In the genomic region with DNA sequence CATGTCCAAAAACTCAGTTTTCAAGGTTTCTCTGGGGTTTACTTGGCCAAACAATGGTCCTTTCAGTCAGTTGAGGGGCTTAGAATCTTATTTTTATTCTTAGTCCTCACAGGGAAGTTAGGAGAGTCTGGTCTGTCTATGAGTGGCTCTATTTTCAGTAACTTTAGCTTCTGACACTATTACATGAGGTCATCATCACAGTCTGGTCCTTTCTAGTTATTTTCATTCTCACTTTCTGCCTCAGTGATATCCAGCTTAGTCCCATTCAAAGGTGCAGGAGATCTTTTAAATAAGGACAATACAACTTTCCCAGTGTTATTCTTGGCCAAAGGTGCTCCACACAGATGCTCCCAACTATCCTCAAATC, we compare ENCODE assay signal across 19 cellular contexts. TPM values are rescaled to one million over a fixed set of nuclear protein-coding genes. Genes with fewer than 3 reads are reported as not detected.
DNase-seq lines count a peak whose midpoint lies in the region; ATAC-seq and TF ChIP-seq lines count a peak whose summit lies in the region.
"Had no signal": no experiment of that assay in that cellular context is flagged by ENCODE, and none has a peak within 500 bp of the region (broad histone marks: within the 10 kb centered on the region; RNA-seq: fewer than 3 reads in every experiment).

No MANE protein-coding gene starts in this region.

- no peak overlapping the region for H3K4me3 ChIP-seq in Loucy (ENCODE audit: low read length, poor library complexity, severe bottlenecking)
- no peak overlapping the region for H3K4me3 ChIP-seq in stomach
- H3K4me3 ChIP-seq: hepatocyte, psoas muscle, uterus had no signal

- intact Hi-C loops in stomach (cut with DNase I; ENCODE audit: low total_unique reads) = no loop called here

- H3K9ac ChIP-seq in Loucy (ENCODE audit: low read depth, low read length, poor library complexity, severe bottlenecking) = no peak overlapping the region

- no peak for TF ChIP-seq POLR2A in stomach (IDR thresholded peaks at IDR 0.05)

- no peaks in the 10 kb centered on the region for H3K27me3 ChIP-seq in Loucy (ENCODE audit: insufficient read depth, low read length, poor library complexity, severe bottlenecking)
- no peaks in the 10 kb centered on the region for H3K27me3 ChIP-seq in stomach
- H3K27me3 ChIP-seq: hepatocyte, uterus had no signal

- H3K9me2 ChIP-seq in Loucy (replicated peaks; ENCODE audit: low read depth, low read length) = no peaks in the 10 kb centered on the region

- peaks cover 5% of the 10 kb centered on the region for H3K9me3 Mint-ChIP-seq in type B pancreatic cell
- H3K9me3 Mint-ChIP-seq: endodermal cell had no signal

- H3K4me1 Mint-ChIP-seq in type B pancreatic cell (ENCODE audit: unreplicated experiment) = no peaks in the 10 kb centered on the region
- H3K4me1 Mint-ChIP-seq: CD4-positive, CD25-positive, alpha-beta regulatory T cell; endodermal cell had no signal

- DNase-seq in NCI-H2227 treated with DMSO at 0.1 percent for 48 hours (lab: John Stamatoyannopoulos, UW) (no peak), type B pancreatic cell (ENCODE audit: extremely low spot score, unreplicated experiment) (no peak), stomach (no peak)
- DNase-seq: activated CD8-positive, alpha-beta memory T cell treated with anti-CD3 and anti-CD28 coated beads, Interleukin-2, amount 10 ng/mL, durations not matched to agents 7 days and 5 days; amygdala; CD4-positive, CD25-positive, alpha-beta regulatory T cell; endodermal cell; mesenchymal stem cell; NCI-H1105; NK-92 treated with Interleukin-12 subunit alpha and Interleukin-12 subunit beta, amount 100 ng/mL, for 24 hours; psoas muscle; uterus had no signal

- H3K9me3 ChIP-seq in Loucy (ENCODE audit: insufficient read depth, low read depth, low read length) (no peaks in the 10 kb centered on the region), stomach (no peaks in the 10 kb centered on the region)
- H3K9me3 ChIP-seq: psoas muscle, uterus had no signal

- TF ChIP-seq CTCF in Loucy (conservative IDR thresholded peaks at IDR 0.05; ENCODE audit: low read length) (no peak), type B pancreatic cell (conservative IDR thresholded peaks at IDR 0.05) (no peak), stomach (IDR thresholded peaks at IDR 0.05) (no peak)

- H3K27me3 Mint-ChIP-seq in type B pancreatic cell = no peaks in the 10 kb centered on the region

- no peak overlapping the region for H3K4me3 Mint-ChIP-seq in type B pancreatic cell
- H3K4me3 Mint-ChIP-seq: activated CD8-positive, alpha-beta memory T cell treated with anti-CD3 and anti-CD28 coated beads, Interleukin-2, amount 10 ng/mL, durations not matched to agents 7 days and 5 days; CD4-positive, CD25-positive, alpha-beta regulatory T cell; endodermal cell had no signal

- no peaks in the 10 kb centered on the region for H3K79me2 ChIP-seq in Loucy (ENCODE audit: insufficient read depth, low read length)
- H3K79me2 ChIP-seq: hepatocyte had no signal

- H3K4me2 ChIP-seq in Loucy (ENCODE audit: low read depth, low read length, poor library complexity, severe bottlenecking) = peak overlapping the region; percentile 20
- H3K4me2 ChIP-seq: hepatocyte had no signal

- no peaks in the 10 kb centered on the region for H4K20me1 ChIP-seq in Loucy (ENCODE audit: insufficient read depth, low read length, poor library complexity, severe bottlenecking)

- H3K36me3 Mint-ChIP-seq in type B pancreatic cell = no peaks in the 10 kb centered on the region
- H3K36me3 Mint-ChIP-seq: activated CD8-positive, alpha-beta memory T cell treated with anti-CD3 and anti-CD28 coated beads, Interleukin-2, amount 10 ng/mL, durations not matched to agents 7 days and 5 days; CD4-positive, CD25-positive, alpha-beta regulatory T cell had no signal

- H3F3A ChIP-seq in Loucy (ENCODE audit: low read depth) = no peaks in the 10 kb centered on the region

- H3K4me1 ChIP-seq in Loucy (ENCODE audit: insufficient read depth, low read length, poor library complexity, severe bottlenecking) (no peaks in the 10 kb centered on the region), stomach (peaks cover 0 to under 1% (median 0%) of the 10 kb centered on the region in 4 donors)
- H3K4me1 ChIP-seq: uterus had no signal

- peak overlapping the region; percentile 42; the same call in 1 of the 2 replicates for H2AFZ ChIP-seq in Loucy (ENCODE audit: low read length)
- H2AFZ ChIP-seq: hepatocyte had no signal

- no peak overlapping the region for H3K27ac Mint-ChIP-seq in type B pancreatic cell
- H3K27ac Mint-ChIP-seq: activated CD8-positive, alpha-beta memory T cell treated with anti-CD3 and anti-CD28 coated beads, Interleukin-2, amount 10 ng/mL, durations not matched to agents 7 days and 5 days; CD4-positive, CD25-positive, alpha-beta regulatory T cell; endodermal cell had no signal

- H3K27ac ChIP-seq in stomach = no peak overlapping the region
- H3K27ac ChIP-seq: hepatocyte, HL-60, psoas muscle, uterus had no signal

- TF ChIP-seq EP300 in stomach (IDR thresholded peaks at IDR 0.05) = no peak

- ATAC-seq in GM18498 (IDR thresholded peaks at IDR 0.05; ENCODE audit: unreplicated experiment) (peak; percentile 69), GM19452 (IDR thresholded peaks at IDR 0.05; ENCODE audit: unreplicated experiment) (peak; percentile 53), HG02870 (IDR thresholded peaks at IDR 0.05; ENCODE audit: unreplicated experiment) (peak; percentile 68), HG03565 (IDR thresholded peaks at IDR 0.05; ENCODE audit: unreplicated experiment) (no peak)
- ATAC-seq: activated CD8-positive, alpha-beta memory T cell treated with anti-CD3 and anti-CD28 coated beads, Interleukin-2, amount 10 ng/mL, durations not matched to agents 7 days and 5 days; psoas muscle had no signal

- no peaks in the 10 kb centered on the region for H3K36me3 ChIP-seq in Loucy (ENCODE audit: insufficient read depth, low read length)
- H3K36me3 ChIP-seq in stomach = no peaks in the 10 kb centered on the region
- H3K36me3 ChIP-seq: uterus had no signal

RNA-seq across cellular contexts. Expression of gene FGGY, which starts 30.0 kb away (rescaled TPM):
- total RNA-seq in type B pancreatic cell (ENCODE audit: low replicate concordance) (12.6 and 18.8 TPM in 2 replicates), stomach (10 to 100 TPM in 2 of 5 donors, 1 to 10 TPM in 3; 6.2 to 40.6 (median 6.5) TPM)
- 10 to 100 TPM in 2 of 3 donors, 1 to 10 TPM in 1; 9.8 to 12.3 (median 11.8) TPM for polyA plus RNA-seq in stomach
